ENCODE assay signal across 8 cellular contexts in genomic region chr1:228488107-228488817, GRCh38. TPM values are rescaled to one million over a fixed set of nuclear protein-coding genes. Genes with fewer than 3 reads are reported as not detected.
DNase-seq lines count a peak whose midpoint lies in the region; ATAC-seq and TF ChIP-seq lines count a peak whose summit lies in the region.

No MANE protein-coding gene starts in this region.

- peak overlapping the region; percentile 38 to 100; a peak in 3 of 4 replicates for H3K4me3 ChIP-seq in DND-41 (ENCODE audit: low read depth in 1 of 2, low read length in 2 of 2)
- peak overlapping the region; percentile 76 to 91 for H3K4me3 ChIP-seq in cardiac fibroblast (replicated peaks in 1 of 2; ENCODE audit: low read depth in 2 of 2, low read length in 2 of 2)
- H3K4me3 ChIP-seq in naive thymus-derived CD4-positive, alpha-beta T cell (ENCODE audit: low read length) = peak overlapping the region; percentile 54

- peak overlapping the region in 2 of 3 donors; percentile 67 to 86 for H3K27ac Mint-ChIP-seq in IgD-negative memory B cell
- H3K27ac Mint-ChIP-seq in naive thymus-derived CD4-positive, alpha-beta T cell = peak overlapping the region; percentile 82 to 96 (median 91)

- peak overlapping the region; percentile 76 for H2AFZ ChIP-seq in DND-41 (ENCODE audit: low read depth, low read length)

- H3K4me1 ChIP-seq in DND-41 (ENCODE audit: insufficient read depth, low read length) = peaks cover 51% of the 10 kb centered on the region
- H3K4me1 ChIP-seq in naive thymus-derived CD4-positive, alpha-beta T cell (ENCODE audit: control insufficient read depth in 2 of 2, insufficient read depth in 2 of 2, low read length in 2 of 2) = peaks cover 15 to 21% of the 10 kb centered on the region in 2 donors

- H3K36me3 ChIP-seq in DND-41 (ENCODE audit: insufficient read depth, low read length) = peaks cover 51% of the 10 kb centered on the region
- H3K36me3 ChIP-seq in naive thymus-derived CD4-positive, alpha-beta T cell (ENCODE audit: control insufficient read depth in 2 of 3, insufficient read depth in 3 of 3, low read length in 3 of 3) = peaks cover 0 to 33% (median under 1%) of the 10 kb centered on the region in 3 experiments

- no peak for DNase-seq in DND-41
- no peak for DNase-seq in cardiac fibroblast (ENCODE audit: low read depth in 2 of 2)
- DNase-seq in naive thymus-derived CD4-positive, alpha-beta T cell = no peak
- no peak for DNase-seq in GM13977 (ENCODE audit: low spot score)
- DNase-seq in LoVo (ENCODE audit: low spot score) = no peak
- no peak for DNase-seq in HT-29 (ENCODE audit: low spot score)
- no peak for DNase-seq in stimulated activated CD4-positive, alpha-beta T cell treated with anti-CD3 and anti-CD28 coated beads, Interleukin-4, amount 100 ng/mL, for 24 hours

- no peak for TF ChIP-seq CTCF in DND-41 (IDR thresholded peaks at IDR 0.05; ENCODE audit: borderline replicate concordance, extremely low read depth, low read length, poor library complexity, severe bottlenecking)
- TF ChIP-seq CTCF in cardiac fibroblast (IDR thresholded peaks at IDR 0.05; ENCODE audit: low read depth, low read length) = no peak
- TF ChIP-seq CTCF in GM13977 (IDR thresholded peaks at IDR 0.05; ENCODE audit: extremely low read depth, insufficient read depth, missing control alignments) = no peak

- POLR2A ChIA-PET in naive thymus-derived CD4-positive, alpha-beta T cell (lab: Charles Lee) = interaction anchor here (0.6 to 2.7 kb wide), 5 partner anchors 13 to 765 kb away, joined by 3 to 38 read pairs (median 3); a partner anchor contains a TSS

- H3K27me3 ChIP-seq in DND-41 (ENCODE audit: insufficient read depth, low read length, poor library complexity) = no peaks in the 10 kb centered on the region
- H3K27me3 ChIP-seq in naive thymus-derived CD4-positive, alpha-beta T cell (ENCODE audit: control insufficient read depth in 2 of 2, insufficient read depth in 2 of 2, low read length in 2 of 2) = no peaks in the 10 kb centered on the region

- H3K27me3 Mint-ChIP-seq in IgD-negative memory B cell = no peaks in the 10 kb centered on the region
- no peaks in the 10 kb centered on the region for H3K27me3 Mint-ChIP-seq in naive thymus-derived CD4-positive, alpha-beta T cell

- no peaks in the 10 kb centered on the region for H3K9me3 Mint-ChIP-seq in IgD-negative memory B cell
- peaks cover 0 to 7% (median 0%) of the 10 kb centered on the region in 11 donors for H3K9me3 Mint-ChIP-seq in naive thymus-derived CD4-positive, alpha-beta T cell

- peak overlapping the region; percentile 91 for H3K27ac ChIP-seq in DND-41 (ENCODE audit: low read length)
- H3K27ac ChIP-seq in naive thymus-derived CD4-positive, alpha-beta T cell (ENCODE audit: low read depth, low read length) = peak overlapping the region; percentile 99

- peaks cover 37% of the 10 kb centered on the region for H4K20me1 ChIP-seq in DND-41 (ENCODE audit: insufficient read depth, low read length)

- intact Hi-C loops in naive thymus-derived CD4-positive, alpha-beta T cell (cut with micrococcal nuclease) = loop anchor here in 1 of 2 donors (1.0 to 10.0 kb wide), 2 partner anchors 357 to 857 kb away; partner anchors contain the start of gene CCSAP

- H3K9me3 ChIP-seq in DND-41 (ENCODE audit: insufficient read depth, low read length, severe bottlenecking) = no peaks in the 10 kb centered on the region
- no peaks in the 10 kb centered on the region for H3K9me3 ChIP-seq in naive thymus-derived CD4-positive, alpha-beta T cell (ENCODE audit: control insufficient read depth in 2 of 3, low read length in 3 of 3)

- H3K36me3 Mint-ChIP-seq in IgD-negative memory B cell = peaks cover 4% of the 10 kb centered on the region
- peaks cover 0 to 25% (median 14%) of the 10 kb centered on the region in 5 donors for H3K36me3 Mint-ChIP-seq in naive thymus-derived CD4-positive, alpha-beta T cell

- H3K9ac ChIP-seq in DND-41 (ENCODE audit: low read depth, low read length) = peak overlapping the region; percentile 98

- peaks cover 54% of the 10 kb centered on the region for H3K79me2 ChIP-seq in DND-41 (ENCODE audit: insufficient read depth, low read length)

- CTCF ChIA-PET in naive thymus-derived CD4-positive, alpha-beta T cell (lab: Charles Lee) = interaction anchor here (0.7 to 0.8 kb wide), 3 partner anchors 13 to 343 kb away, joined by 3 to 4 read pairs (median 4); no protein-coding TSS in a partner anchor

- no peak; the same call in 2 of the 3 replicates for ATAC-seq in DND-41 (ENCODE audit: insufficient read depth, low read depth)
- no peak for ATAC-seq in naive thymus-derived CD4-positive, alpha-beta T cell

- peak overlapping the region; percentile 79 to 97 (median 88) for H3K4me3 Mint-ChIP-seq in IgD-negative memory B cell
- peak overlapping the region; percentile 79 to 99 (median 90) for H3K4me3 Mint-ChIP-seq in naive thymus-derived CD4-positive, alpha-beta T cell

- H3K4me1 Mint-ChIP-seq in IgD-negative memory B cell = peaks cover 19 to 26% (median 20%) of the 10 kb centered on the region in 3 donors
- H3K4me1 Mint-ChIP-seq in naive thymus-derived CD4-positive, alpha-beta T cell = peaks cover 20 to 48% (median 40%) of the 10 kb centered on the region in 7 donors

- H3K4me2 ChIP-seq in DND-41 (ENCODE audit: insufficient read depth, low read length) = peak overlapping the region; percentile 98

- in situ Hi-C loops in GM13977 (cut with MboI; ENCODE audit: low pct_unique_long_range_greater_than_20kb, low sequenced_read_pairs, unreplicated experiment) = no loop called here

RNA-seq across cellular contexts. Expression of gene RNF187, which starts 1.1 kb away (rescaled TPM):
- polyA plus RNA-seq in IgD-negative memory B cell = 13.0 TPM
- 100 to 1,000 TPM in 1 of 5 experiments, 10 to 100 TPM in 4; 64.4 to 133 (median 69.0) TPM for total RNA-seq in naive thymus-derived CD4-positive, alpha-beta T cell
- polyA plus RNA-seq in naive thymus-derived CD4-positive, alpha-beta T cell = 10 to 100 TPM; 16.5 to 46.1 TPM
- 34.0 and 41.1 TPM in 2 replicates for total RNA-seq in HT-29 (2014; rRNA removed; shearing (Covaris generic))
